Comparison of ENCODE assay signal across 17 cellular contexts in the genomic region with DNA sequence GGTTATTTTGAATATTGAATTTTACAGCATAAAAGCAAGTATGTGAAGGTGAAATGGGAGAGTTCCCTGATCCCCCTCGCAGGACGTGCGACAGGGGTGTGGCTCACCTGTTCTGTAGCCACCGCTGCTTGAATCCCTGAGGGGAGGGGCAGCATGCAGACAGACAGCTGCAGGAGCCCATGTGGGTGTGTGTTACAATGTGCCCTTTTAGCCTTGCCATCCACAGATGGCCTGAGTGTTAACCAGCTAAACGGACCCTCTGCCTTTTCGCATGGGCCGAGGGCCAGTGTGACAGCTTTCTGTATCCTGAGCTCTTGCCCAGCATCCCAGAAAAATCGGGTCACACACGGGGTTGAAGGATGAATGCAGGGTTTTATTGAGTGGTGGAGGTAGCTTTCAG. TPM values are rescaled to one million over a fixed set of nuclear protein-coding genes. Genes with fewer than 3 reads are reported as not detected.
DNase-seq lines count a peak whose midpoint lies in the region; ATAC-seq, FAIRE-seq and TF ChIP-seq lines count a peak whose summit lies in the region.
"Had no signal": no experiment of that assay in that cellular context is flagged by ENCODE, and none has a peak within 500 bp of the region (broad histone marks: within the 10 kb centered on the region; RNA-seq: fewer than 3 reads in every experiment).

No MANE protein-coding gene starts in this region.

- peak overlapping the region; percentile 14; the same call in 1 of the 2 replicates for H3K9ac ChIP-seq in ES-I3 (ENCODE audit: low read depth, low read length)
- H3K9ac ChIP-seq in endodermal cell (ENCODE audit: extremely low read depth, low read length, poor library complexity, severe bottlenecking): no peak overlapping the region

- no peaks in the 10 kb centered on the region for H3K4me1 ChIP-seq in ES-I3 (ENCODE audit: insufficient read depth, low read length)
- H3K4me1 ChIP-seq in GM23338 (ENCODE audit: insufficient read depth): no peaks in the 10 kb centered on the region
- H3K4me1 ChIP-seq in endodermal cell (ENCODE audit: control insufficient read depth, insufficient read depth, low read length): no peaks in the 10 kb centered on the region
- H3K4me1 ChIP-seq in stomach: peaks cover 0 to 6% (median 0%) of the 10 kb centered on the region in 4 donors

- H3K4me1 Mint-ChIP-seq in GM23338 (peaks cover 7% of the 10 kb centered on the region; the same call in 2 of the 3 replicates), endodermal cell (no peaks in the 10 kb centered on the region), neural crest cell (no peaks in the 10 kb centered on the region)
- H3K4me1 Mint-ChIP-seq: B cell had no signal

- no peak overlapping the region for H3K27ac ChIP-seq in GM23338 (ENCODE audit: low read depth)
- H3K27ac ChIP-seq in endodermal cell (ENCODE audit: low read depth, low read length): no peak overlapping the region
- no peak overlapping the region for H3K27ac ChIP-seq in stomach

- H3F3A ChIP-seq in GM23338 (replicated peaks; ENCODE audit: low read depth): no peaks in the 10 kb centered on the region

- no peak for TF ChIP-seq POLR2A in stomach (IDR thresholded peaks at IDR 0.05)

- intact Hi-C loops in stomach (cut with DNase I; ENCODE audit: low total_unique reads): no loop called here

- DNase-seq in GM23338 (ENCODE audit: low spot score) (peak; percentile 48), endodermal cell (peak; percentile 55), neural crest cell (ENCODE audit: low read depth, low spot score) (no peak), occipital lobe (lab: John Stamatoyannopoulos, UW) (no peak), stomach (no peak), RCC 7860 (ENCODE audit: low spot score) (no peak)
- DNase-seq: C1 segment of cervical spinal cord; Calu3; CD4-positive, alpha-beta T cell; DMS 273 treated with DMSO at 0.1 percent for 48 hours; IMR-90 had no signal

- TF ChIP-seq CTCF in GM23338 (conservative IDR thresholded peaks at IDR 0.05; ENCODE audit: low read depth in 2 of 2) (no peak), endodermal cell (conservative IDR thresholded peaks at IDR 0.05) (no peak), neural crest cell (conservative IDR thresholded peaks at IDR 0.05) (no peak), stomach (IDR thresholded peaks at IDR 0.05) (no peak)

- H4K20me1 ChIP-seq in GM23338 (replicated peaks; ENCODE audit: insufficient read depth): no peaks in the 10 kb centered on the region

- H3K79me2 ChIP-seq in GM23338 (replicated peaks; ENCODE audit: insufficient read depth): no peaks in the 10 kb centered on the region

- 79 to 84% methylated on average over 8 to 9 of the region's 9 CpGs for WGBS in endodermal cell (ENCODE audit: insufficient coverage in 1 of 2, insufficient read length in 1 of 2), 2 experiments
- WGBS in stomach, 5 donors: 48 to 59% (median 57%) methylated on average over 9 of the region's 9 CpGs

- no peak overlapping the region for H2AFZ ChIP-seq in GM23338

- H3K27ac Mint-ChIP-seq in GM23338: no peak overlapping the region
- H3K27ac Mint-ChIP-seq in endodermal cell: no peak overlapping the region
- peak overlapping the region; percentile 54 for H3K27ac Mint-ChIP-seq in neural crest cell (ENCODE audit: unreplicated experiment)
- H3K27ac Mint-ChIP-seq: B cell; CD4-positive, alpha-beta T cell had no signal

- no peaks in the 10 kb centered on the region for H3K27me3 ChIP-seq in GM23338 (ENCODE audit: insufficient read depth)
- no peaks in the 10 kb centered on the region for H3K27me3 ChIP-seq in endodermal cell (ENCODE audit: control insufficient read depth, insufficient read depth, low read length, poor library complexity, severe bottlenecking)
- no peaks in the 10 kb centered on the region for H3K27me3 ChIP-seq in stomach

- no peaks in the 10 kb centered on the region for H3K36me3 ChIP-seq in ES-I3 (ENCODE audit: insufficient read depth, low read length)
- H3K36me3 ChIP-seq in GM23338 (ENCODE audit: insufficient read depth): no peaks in the 10 kb centered on the region
- H3K36me3 ChIP-seq in endodermal cell (ENCODE audit: control insufficient read depth, insufficient read depth, low read length): no peaks in the 10 kb centered on the region
- H3K36me3 ChIP-seq in stomach: no peaks in the 10 kb centered on the region

- H3K4me3 Mint-ChIP-seq in GM23338 (peak overlapping the region; percentile 9; the same call in 1 of the 3 replicates), endodermal cell (no peak overlapping the region), neural crest cell (no peak overlapping the region)
- H3K4me3 Mint-ChIP-seq: B cell; CD4-positive, alpha-beta T cell had no signal

- H3K4me3 ChIP-seq in GM23338 (peak overlapping the region; percentile 34), endodermal cell (ENCODE audit: low read length) (no peak overlapping the region), stomach (no peak overlapping the region)
- H3K4me3 ChIP-seq: GM12878 had no signal

- H3K9me3 Mint-ChIP-seq in GM23338: no peaks in the 10 kb centered on the region
- H3K9me3 Mint-ChIP-seq in endodermal cell: no peaks in the 10 kb centered on the region
- no peaks in the 10 kb centered on the region for H3K9me3 Mint-ChIP-seq in neural crest cell
- H3K9me3 Mint-ChIP-seq: CD4-positive, alpha-beta T cell had no signal

- no peak for FAIRE-seq in RCC 7860 (lab: Jason Lieb, UNC)
- FAIRE-seq: A204.1, GM12878 had no signal

- peaks cover 4% of the 10 kb centered on the region for H3K27me3 Mint-ChIP-seq in GM23338 (ENCODE audit: insufficient read depth, low read depth, poor library complexity)
- H3K27me3 Mint-ChIP-seq in endodermal cell (ENCODE audit: insufficient read depth): peaks cover 15% of the 10 kb centered on the region
- no peaks in the 10 kb centered on the region for H3K27me3 Mint-ChIP-seq in neural crest cell (ENCODE audit: low read depth)
- H3K27me3 Mint-ChIP-seq: B cell; CD4-positive, alpha-beta T cell had no signal

- H3K36me3 Mint-ChIP-seq in GM23338 (ENCODE audit: low read depth) (no peaks in the 10 kb centered on the region), endodermal cell (ENCODE audit: low read depth) (no peaks in the 10 kb centered on the region), neural crest cell (ENCODE audit: low read depth) (peaks cover 8% of the 10 kb centered on the region)

- H3K9me2 ChIP-seq in GM23338 (ENCODE audit: insufficient read depth): no peaks in the 10 kb centered on the region

- peak overlapping the region; percentile 67 for H3K4me2 ChIP-seq in GM23338

- TF ChIP-seq EP300 in stomach (IDR thresholded peaks at IDR 0.05): no peak

- peak; percentile 95 for ATAC-seq in GM23338
- ATAC-seq: GM12878 had no signal

- H3K9me3 ChIP-seq in ES-I3 (ENCODE audit: control insufficient read depth, insufficient read depth, low read length) (no peaks in the 10 kb centered on the region), endodermal cell (ENCODE audit: control insufficient read depth, low read length) (no peaks in the 10 kb centered on the region), stomach (no peaks in the 10 kb centered on the region)

TF ChIP-seq in GM23338, 12 proteins besides CTCF, POLR2A, EP300 and RAD21 (continues in another document):
- no peak for TF ChIP-seq ZNF331 (CRISPR knock-in tag; IDR thresholded peaks at IDR 0.05; ENCODE audit: low read depth)

RNA-seq across cellular contexts. Expression of a gene that starts 43.3 kb away (rescaled TPM):
- 4.9 and 8.7 TPM in 2 replicates for total RNA-seq in GM23338 (2014; rRNA removed; shearing (Covaris generic))
- polyA plus RNA-seq in GM23338 (2016; fragmentation: Nextera tagmentation; extraction: Ambion mirVana): 12.2 and 14.6 TPM in 2 replicates
- 1 to 10 TPM in 1 of 2 donors, under 1 TPM in 1; 0.48 to 1.7 TPM for total RNA-seq in endodermal cell
- 81.9 TPM for polyA plus RNA-seq in endodermal cell (2013, experiment 1 of 2)
- polyA plus RNA-seq in endodermal cell (2013, experiment 2 of 2): 68.9 TPM
- total RNA-seq in neural crest cell: 26.2 and 29.7 TPM in 2 replicates
- total RNA-seq in occipital lobe: 22.3 TPM
- total RNA-seq in stomach: 10 to 100 TPM in 2 of 5 donors, 1 to 10 TPM in 2, not detected in 1; 3.6 to 32.1 (median 11.5) TPM
- polyA plus RNA-seq in stomach: 1 to 10 TPM; 1.2 to 8.5 (median 1.7) TPM
- total RNA-seq: Calu3; CD4-positive, alpha-beta T cell; G401; HT-29 had no signal

RNA-seq across cellular contexts. Expression of a gene that starts 52.3 kb away (rescaled TPM):
- total RNA-seq in GM23338 (2014; rRNA removed; shearing (Covaris generic)): 127 and 154 TPM in 2 replicates
- 719 and 751 TPM in 2 replicates for polyA plus RNA-seq in GM23338 (2016; fragmentation: Nextera tagmentation; extraction: Ambion mirVana)
- 100 to 1,000 TPM; 126 to 131 TPM for total RNA-seq in endodermal cell
- polyA plus RNA-seq in endodermal cell (2013, experiment 1 of 2): 211 TPM
- polyA plus RNA-seq in endodermal cell (2013, experiment 2 of 2): 212 TPM
- 114 and 124 TPM in 2 replicates for total RNA-seq in neural crest cell
- 53.3 TPM for total RNA-seq in occipital lobe
- total RNA-seq in stomach: 100 to 1,000 TPM in 2 of 5 donors, 10 to 100 TPM in 2, 1 to 10 TPM in 1; 4.3 to 155 (median 83.5) TPM
- 100 to 1,000 TPM; 391 to 471 (median 470) TPM for polyA plus RNA-seq in stomach

RNA-seq across cellular contexts. Expression of a gene that starts 52.4 kb away (rescaled TPM):
- total RNA-seq in GM23338 (2014; rRNA removed; shearing (Covaris generic)): 28.6 and 30.1 TPM in 2 replicates
- polyA plus RNA-seq in GM23338 (2016; fragmentation: Nextera tagmentation; extraction: Ambion mirVana): 8.5 TPM in 2 replicates
- 10 to 100 TPM; 30.4 to 35.3 TPM for total RNA-seq in endodermal cell
- 32.3 TPM for polyA plus RNA-seq in endodermal cell (2013, experiment 1 of 2)
- polyA plus RNA-seq in endodermal cell (2013, experiment 2 of 2): 33.4 TPM
- 22.8 and 23.3 TPM in 2 replicates for total RNA-seq in neural crest cell
- total RNA-seq in occipital lobe: 50.8 TPM
- 10 to 100 TPM in 2 of 5 donors, 1 to 10 TPM in 3; 6.4 to 47.0 (median 8.2) TPM for total RNA-seq in stomach
- 1 to 10 TPM; 6.8 to 8.7 (median 7.5) TPM for polyA plus RNA-seq in stomach

Comparison
In these comparisons a context has a peak if more than half of its experiments do, and no peak if none do; other contexts are left out.
1. DNase-seq: peak in GM23338 (single experiment) and endodermal cell (single experiment); none in neural crest cell (single experiment), occipital lobe (single experiment), stomach (single experiment) and RCC 7860 (single experiment).